ENCODE assay signal across 10 cellular contexts in the genomic region with DNA sequence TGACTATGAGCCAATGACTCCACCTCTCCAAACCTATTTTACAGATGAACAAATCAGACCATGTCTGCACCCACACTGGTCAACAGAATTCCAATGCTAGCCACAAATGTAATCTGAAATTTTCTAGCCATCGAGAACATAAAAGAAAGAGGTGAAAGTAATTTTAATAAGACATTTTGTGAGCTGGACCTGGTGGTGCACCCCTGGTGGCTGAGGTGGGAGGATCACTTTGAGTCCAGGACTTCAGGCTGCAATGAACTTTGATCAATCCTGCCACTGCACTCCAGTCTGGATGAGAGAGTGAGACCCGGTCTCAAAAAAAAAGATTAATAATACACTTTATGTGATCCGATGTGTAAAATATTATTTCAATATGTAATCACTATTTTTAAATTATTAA. TPM values are rescaled to one million over a fixed set of nuclear protein-coding genes. Genes with fewer than 3 reads are reported as not detected.
A peak's percentile ranks its signal among the peaks of the same experiment; 100 is the strongest.
DNase-seq lines count a peak whose midpoint lies in the region; ATAC-seq and TF ChIP-seq lines count a peak whose summit lies in the region.
"Had no signal": no experiment of that assay in that cellular context is flagged by ENCODE, and none has a peak within 500 bp of the region (broad histone marks: within the 10 kb centered on the region; RNA-seq: fewer than 3 reads in every experiment).

No MANE protein-coding gene starts in this region.

- TF ChIP-seq EP300 in gastroesophageal sphincter (IDR thresholded peaks at IDR 0.05) = no peak

- H3K36me3 ChIP-seq in right lobe of liver (no peaks in the 10 kb centered on the region), gastroesophageal sphincter (no peaks in the 10 kb centered on the region)
- H3K36me3 ChIP-seq: sigmoid colon had no signal

- ATAC-seq in right lobe of liver (peak; percentile 60 to 68 (median 65)), gastroesophageal sphincter (no peak)
- ATAC-seq: stimulated activated naive B cell treated with anti-CD40 and anti-IgM and Interleukin-4, amounts not matched to agents 10 μg/mL and 1 μg/mL and 100 μg/mL, for 72 hours had no signal

- H3K9me3 ChIP-seq in right lobe of liver = no peaks in the 10 kb centered on the region
- no peaks in the 10 kb centered on the region for H3K9me3 ChIP-seq in gastroesophageal sphincter
- H3K9me3 ChIP-seq: sigmoid colon had no signal

- H3K27me3 ChIP-seq in right lobe of liver = no peaks in the 10 kb centered on the region
- no peaks in the 10 kb centered on the region for H3K27me3 ChIP-seq in gastroesophageal sphincter
- H3K27me3 ChIP-seq: sigmoid colon had no signal

- intact Hi-C loops in right lobe of liver (cut with DNase I) = no loop called here

- H3K27ac ChIP-seq in right lobe of liver (no peak overlapping the region), gastroesophageal sphincter (no peak overlapping the region)
- H3K27ac ChIP-seq: coronary artery, sigmoid colon had no signal

- H3K4me3 ChIP-seq in right lobe of liver = no peak overlapping the region
- no peak overlapping the region for H3K4me3 ChIP-seq in gastroesophageal sphincter
- H3K4me3 ChIP-seq: coronary artery, sigmoid colon had no signal

- no peaks in the 10 kb centered on the region for H3K4me1 ChIP-seq in right lobe of liver
- peaks cover 6 to 53% (median 15%) of the 10 kb centered on the region in 3 donors for H3K4me1 ChIP-seq in gastroesophageal sphincter

- DNase-seq in GM10248 (ENCODE audit: extremely low spot score) (no peak), SW480 (ENCODE audit: low spot score) (peak; percentile 11), right lobe of liver (no peak), GF-D8 (lab: John Stamatoyannopoulos, UW) (no peak)
- DNase-seq in activated CD4-positive, alpha-beta T cell treated with anti-CD3 and anti-CD28 coated beads, Interleukin-2, amount 50 U/mL, for 4 hours = no peak
- DNase-seq: NCI-H187; sigmoid colon; stimulated activated naive B cell treated with anti-CD40 and anti-IgM and Interleukin-4, amounts not matched to agents 10 μg/mL and 1 μg/mL and 100 μg/mL, for 72 hours had no signal

- TF ChIP-seq POLR2A in right lobe of liver (IDR thresholded peaks at IDR 0.05) (no peak), gastroesophageal sphincter (IDR thresholded peaks at IDR 0.05) (no peak)

- POLR2A ChIA-PET in GM10248 (lab: Yijun Ruan, JAX) = no interaction called here

- 35% methylated on average over 3 of the region's 3 CpGs for whole genome bisulfite sequencing in right lobe of liver (ENCODE audit: insufficient coverage, low coverage, low lambda C conversion rate, missing lambda C conversion rate)
- WGBS in gastroesophageal sphincter (ENCODE audit: low coverage in 1 of 2), 2 donors = 64 to 93% methylated on average over 2 to 3 of the region's 3 CpGs

- TF ChIP-seq CTCF in GM10248 (IDR thresholded peaks at IDR 0.05; ENCODE audit: control extremely low read depth, extremely low read depth, low read depth, missing control alignments) (peak; percentile 4), right lobe of liver (IDR thresholded peaks at IDR 0.05) (peak; percentile 42 to 49 (median 48)), gastroesophageal sphincter (IDR thresholded peaks at IDR 0.05) (no peak)

- CTCF ChIA-PET in GM10248 (lab: Yijun Ruan, JAX) = interaction anchor here (0.7 kb wide), 1 partner anchor 9 kb away, joined by 5 read pairs; no protein-coding TSS in a partner anchor

RNA-seq across cellular contexts. Expression of a gene that starts 9.4 kb away (rescaled TPM):
- 10 to 100 TPM; 28.7 to 40.8 (median 37.4) TPM for total RNA-seq in right lobe of liver
- total RNA-seq in gastroesophageal sphincter = 10 to 100 TPM; 47.9 to 66.9 (median 62.5) TPM

RNA-seq across cellular contexts. Expression of a gene that starts 10.3 kb away (rescaled TPM):
- total RNA-seq in right lobe of liver (not detected), gastroesophageal sphincter (under 1 TPM in 3 of 4 donors, not detected in 1; 0.12 to 0.47 (median 0.22) TPM)
- total RNA-seq: sigmoid colon had no signal

RNA-seq across cellular contexts. Expression of a gene that starts 27.8 kb away (rescaled TPM):
- under 1 TPM in 4 of 6 experiments, not detected in 2; 0.12 to 0.49 (median 0.26) TPM for total RNA-seq in right lobe of liver
- 1 to 10 TPM in 3 of 4 donors, under 1 TPM in 1; 0.54 to 5.3 (median 2.1) TPM for total RNA-seq in gastroesophageal sphincter

RNA-seq across cellular contexts. Expression of a gene that starts 43.2 kb away (rescaled TPM):
- total RNA-seq in right lobe of liver = 10 to 100 TPM in 3 of 6 experiments, 1 to 10 TPM in 3; 4.7 to 52.0 (median 9.4) TPM
- 1,000 to 10,000 TPM in 3 of 4 donors, 100 to 1,000 TPM in 1; 941 to 2,300 (median 1,432) TPM for total RNA-seq in gastroesophageal sphincter

Comparison
In these comparisons a context has a peak if more than half of its experiments do, and no peak if none do; other contexts are left out.
1. CTCF ChIP-seq: peak in GM10248 (single experiment) and right lobe of liver (4 of 4); none in gastroesophageal sphincter (0 of 4).